8 cellular contexts compared by ENCODE assay signal in genomic region chr11:114400222-114400973, GRCh38. TPM values are rescaled to one million over a fixed set of nuclear protein-coding genes. Genes with fewer than 3 reads are reported as not detected.
DNase-seq lines count a peak whose midpoint lies in the region; ATAC-seq and TF ChIP-seq lines count a peak whose summit lies in the region.

A gene with protein sequence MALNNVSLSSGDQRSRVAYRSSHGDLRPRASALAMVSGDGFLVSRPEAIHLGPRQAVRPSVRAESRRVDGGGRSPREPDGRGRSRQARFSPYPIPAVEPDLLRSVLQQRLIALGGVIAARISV (minus strand): TSS chr11:114400511. CDS start chr11:114400331, 180 bp downstream.
RBM7 (plus strand) TSS chr11:114400666; CDS start chr11:114400672, 6 bp downstream.

- TF ChIP-seq POLR2A in NB4 (IDR thresholded peaks at IDR 0.05; ENCODE audit: extremely low read depth, insufficient read length) = peak; percentile 99
- TF ChIP-seq POLR2A in testis (IDR thresholded peaks at IDR 0.05) = peak; percentile 84

- peaks cover 25% of the 10 kb centered on the region for H3K36me3 ChIP-seq in SK-N-MC (ENCODE audit: insufficient read depth, low read length)
- H3K36me3 ChIP-seq in testis (ENCODE audit: low read depth, missing control alignments) = no peaks in the 10 kb centered on the region

- peak; percentile 93 to 96 for ATAC-seq in activated naive CD4-positive, alpha-beta T cell treated with anti-CD3 and anti-CD28 coated beads, Interleukin-2, amount 50 U/mL, for 72 hours
- peak; percentile 98 for ATAC-seq in omental fat pad (ENCODE audit: low FRiP score)

- H3K4me3 Mint-ChIP-seq in HFFc6 = peak within 1 kb of the TSS; percentile 98

- peaks cover 77% of the 10 kb centered on the region for H3K4me1 Mint-ChIP-seq in HFFc6 (ENCODE audit: low read depth)

- intact Hi-C loops in testis (cut with DNase I; ENCODE audit: low total_unique reads) = no loop called here

- H3K9ac ChIP-seq in SK-N-MC (ENCODE audit: insufficient read length) = peak within 1 kb of the TSS; percentile 99

- H3K36me3 Mint-ChIP-seq in HFFc6 (ENCODE audit: low read depth) = peaks cover 55% of the 10 kb centered on the region
- peaks cover 34 to 64% of the 10 kb centered on the region in 2 donors for H3K36me3 Mint-ChIP-seq in activated naive CD4-positive, alpha-beta T cell treated with anti-CD3 and anti-CD28 coated beads, Interleukin-2, amount 50 U/mL, for 72 hours

- WGBS in testis, 2 donors = 0% methylated on average over 28 to 53 of the region's 69 CpGs

- TF ChIP-seq CTCF in HFFc6 (IDR thresholded peaks at IDR 0.05) (peak; percentile 51), NB4 (IDR thresholded peaks at IDR 0.05; ENCODE audit: low read depth, low read length) (no peak), omental fat pad (IDR thresholded peaks at IDR 0.05) (no peak), testis (IDR thresholded peaks at IDR 0.05) (no peak)

- peak within 1 kb of the TSS; percentile 100 for H3K27ac Mint-ChIP-seq in HFFc6
- H3K27ac Mint-ChIP-seq in activated naive CD4-positive, alpha-beta T cell treated with anti-CD3 and anti-CD28 coated beads, Interleukin-2, amount 50 U/mL, for 72 hours = peak within 1 kb of the TSS; percentile 99

- H3K4me1 ChIP-seq in testis = peaks cover 14% of the 10 kb centered on the region

- H3K9me3 ChIP-seq in SK-N-MC (ENCODE audit: low read depth, low read length) (no peaks in the 10 kb centered on the region), testis (no peaks in the 10 kb centered on the region)

- H3K9me3 Mint-ChIP-seq in HFFc6 = no peaks in the 10 kb centered on the region
- no peaks in the 10 kb centered on the region for H3K9me3 Mint-ChIP-seq in activated naive CD4-positive, alpha-beta T cell treated with anti-CD3 and anti-CD28 coated beads, Interleukin-2, amount 50 U/mL, for 72 hours

- H3K4me3 ChIP-seq in GM08714 (ENCODE audit: low read length) (peak within 1 kb of the TSS; percentile 96), NB4 (ENCODE audit: low read depth, low read length) (peak within 1 kb of the TSS; percentile 83), SK-N-MC (peak within 1 kb of the TSS; percentile 99), testis (peak within 1 kb of the TSS; percentile 85 to 92)

- H3K27ac ChIP-seq in SK-N-MC (peak within 1 kb of the TSS; percentile 91), testis (peak within 1 kb of the TSS; percentile 97 to 99)

- peak; percentile 99 for DNase-seq in HFFc6
- DNase-seq in NB4 (ENCODE audit: low read depth) = peak; percentile 99
- DNase-seq in SK-N-MC (ENCODE audit: low read depth, low spot score) = peak; percentile 59
- peak; percentile 92 to 98 for DNase-seq in activated naive CD4-positive, alpha-beta T cell treated with anti-CD3 and anti-CD28 coated beads, Interleukin-2, amount 50 U/mL, for 72 hours (ENCODE audit: low spot score in 2 of 2)
- peak; percentile 99 for DNase-seq in glomerular visceral epithelial cell (ENCODE audit: extremely low spot score)
- DNase-seq in omental fat pad (ENCODE audit: low spot score) = peak; percentile 93
- peak; percentile 96 for DNase-seq in testis

- peaks cover 4% of the 10 kb centered on the region for H3K27me3 Mint-ChIP-seq in HFFc6 (ENCODE audit: insufficient read depth)

- no peaks in the 10 kb centered on the region for H3K27me3 ChIP-seq in testis

RNA-seq across cellular contexts. Expression of the first gene that starts in this region (rescaled TPM):
- 1 to 10 TPM; 2.4 to 3.8 (median 3.2) TPM for total RNA-seq in HFFc6 (2021; fragmentation: NEBNext Ultra II Directional; extraction: Animal tissue kit (Norgen Biotek cat#: 25700))
- 1 to 10 TPM; 2.8 to 8.0 TPM for total RNA-seq in activated naive CD4-positive, alpha-beta T cell treated with anti-CD3 and anti-CD28 coated beads, Interleukin-2, amount 50 U/mL, for 72 hours
- total RNA-seq in omental fat pad = 1 to 10 TPM; 4.8 to 9.8 (median 6.0) TPM
- total RNA-seq in testis = 100 to 1,000 TPM in 1 of 2 donors, 10 to 100 TPM in 1; 40.6 to 119 TPM
- 119 TPM for polyA plus RNA-seq in testis (ENCODE audit: insufficient read depth, low read depth, low replicate concordance)

RNA-seq across cellular contexts. Expression of gene RBM7, which starts in this region (rescaled TPM):
- total RNA-seq in HFFc6 (2021; fragmentation: NEBNext Ultra II Directional; extraction: Animal tissue kit (Norgen Biotek cat#: 25700)) = 10 to 100 TPM; 35.9 to 42.3 (median 39.2) TPM
- total RNA-seq in activated naive CD4-positive, alpha-beta T cell treated with anti-CD3 and anti-CD28 coated beads, Interleukin-2, amount 50 U/mL, for 72 hours = 10 to 100 TPM; 49.2 to 67.1 TPM
- 10 to 100 TPM; 21.4 to 33.3 (median 23.4) TPM for total RNA-seq in omental fat pad
- total RNA-seq in testis = 10 to 100 TPM; 17.6 to 22.3 TPM
- polyA plus RNA-seq in testis (ENCODE audit: insufficient read depth, low read depth, low replicate concordance) = 37.6 TPM

Comparison
In these comparisons a context has a peak if more than half of its experiments do, and no peak if none do; other contexts are left out.
1. Peak in every context shown above with its lines: DNase-seq, ATAC-seq, H3K4me3 ChIP-seq and H3K27ac ChIP-seq.